In the genomic region with DNA sequence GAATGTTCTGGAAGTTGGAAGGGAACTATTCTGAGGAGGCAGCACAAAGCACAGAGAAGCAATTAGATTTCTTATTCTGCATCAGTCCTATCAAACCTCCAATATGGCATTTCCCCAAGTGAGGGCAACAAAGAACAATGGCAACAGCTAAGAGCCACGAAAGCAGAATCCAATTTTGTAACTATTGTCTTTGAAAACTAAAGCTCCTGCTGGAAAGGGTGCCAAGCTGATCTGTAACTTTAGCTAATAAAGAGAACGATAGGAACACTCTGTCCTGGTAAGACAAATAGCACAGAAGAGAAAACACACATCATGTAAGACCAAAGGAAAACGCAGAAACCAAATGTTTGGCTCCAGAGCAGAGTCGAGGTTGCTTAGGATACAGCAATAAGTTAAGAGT, we compare ENCODE assay signal across 17 cellular contexts.
A peak's percentile ranks its signal among the peaks of the same experiment; 100 is the strongest.
DNase-seq lines count a peak whose midpoint lies in the region; ATAC-seq, FAIRE-seq and TF ChIP-seq lines count a peak whose summit lies in the region.
"Had no signal": no experiment of that assay in that cellular context is flagged by ENCODE, and none has a peak within 500 bp of the region (broad histone marks: within the 10 kb centered on the region; RNA-seq: fewer than 3 reads in every experiment).

No MANE protein-coding gene starts in this region.

- no peaks in the 10 kb centered on the region; the same call in 1 of the 3 replicates for H3K9me3 Mint-ChIP-seq in GM23338
- peaks cover 2 to 14% (median 6%) of the 10 kb centered on the region in 7 donors for H3K9me3 Mint-ChIP-seq in CD14-positive monocyte

- H3K27ac ChIP-seq in substantia nigra (ENCODE audit: low read depth, low read length, poor library complexity, severe bottlenecking), result peak overlapping the region; percentile 68
- no peak overlapping the region for H3K27ac ChIP-seq in GM23338 (ENCODE audit: low read depth)
- H3K27ac ChIP-seq: RWPE1, SJCRH30 had no signal

- no peaks in the 10 kb centered on the region for H3K79me2 ChIP-seq in GM23338 (replicated peaks; ENCODE audit: insufficient read depth)

- peaks cover 7% of the 10 kb centered on the region; the same call in 1 of the 2 replicates for H3K4me1 ChIP-seq in GM23338 (ENCODE audit: insufficient read depth)
- H3K4me1 ChIP-seq: BE2C had no signal

- H2AFZ ChIP-seq in GM23338, result no peak overlapping the region

- H3K9me2 ChIP-seq in GM23338 (ENCODE audit: insufficient read depth), result no peaks in the 10 kb centered on the region

- no peaks in the 10 kb centered on the region for H3F3A ChIP-seq in GM23338 (replicated peaks; ENCODE audit: low read depth)

- intact Hi-C loops in CD14-positive monocyte (cut with micrococcal nuclease), result no loop called here

- ATAC-seq in GM23338 (no peak), GM18907 (IDR thresholded peaks at IDR 0.05; ENCODE audit: unreplicated experiment) (no peak)

- H4K20me1 ChIP-seq in GM23338 (replicated peaks; ENCODE audit: insufficient read depth), result no peaks in the 10 kb centered on the region

- no peak overlapping the region for H3K4me3 Mint-ChIP-seq in GM23338
- no peak overlapping the region for H3K4me3 Mint-ChIP-seq in CD14-positive monocyte

- H3K36me3 ChIP-seq in bronchial epithelial cell (ENCODE audit: control insufficient read depth, insufficient read depth, low read length), result no peaks in the 10 kb centered on the region
- H3K36me3 ChIP-seq in GM23338 (ENCODE audit: insufficient read depth), result no peaks in the 10 kb centered on the region
- H3K36me3 ChIP-seq: BE2C, SJCRH30 had no signal

- H3K36me3 Mint-ChIP-seq in GM23338 (ENCODE audit: low read depth), result no peaks in the 10 kb centered on the region
- peaks cover 16 to 44% of the 10 kb centered on the region in 2 donors for H3K36me3 Mint-ChIP-seq in CD14-positive monocyte

- H3K27ac Mint-ChIP-seq in GM23338, result no peak overlapping the region
- H3K27ac Mint-ChIP-seq in CD14-positive monocyte, result no peak overlapping the region

- no peak for TF ChIP-seq CTCF in bronchial epithelial cell (IDR thresholded peaks at IDR 0.05; ENCODE audit: insufficient read depth, low read length, severe bottlenecking)
- no peak for TF ChIP-seq CTCF in GM23338 (conservative IDR thresholded peaks at IDR 0.05; ENCODE audit: low read depth in 2 of 2)
- no peak for TF ChIP-seq CTCF in CD14-positive monocyte (IDR thresholded peaks at IDR 0.05)

- peak; percentile 18 for FAIRE-seq in bronchial epithelial cell (lab: Jason Lieb, UNC)

- DNase-seq in NCI-H82 (lab: John Stamatoyannopoulos, UW), result peak; percentile 68
- DNase-seq in bronchial epithelial cell (ENCODE audit: low read depth), result no peak
- peak; percentile 55 for DNase-seq in inferior parietal cortex (ENCODE audit: extremely low spot score)
- DNase-seq in substantia nigra (lab: John Stamatoyannopoulos, UW), result peak in 4 of 49 donors; percentile 14 to 36 (median 36)
- DNase-seq in GM23338 (ENCODE audit: low spot score), result no peak
- DNase-seq in HuH-7.5 (ENCODE audit: low spot score), result no peak
- no peak for DNase-seq in CD14-positive monocyte (ENCODE audit: low spot score)
- DNase-seq: BE2C; DMS 273 treated with DMSO at 0.1 percent for 48 hours; H7; Kasumi-1; NCI-H1930; NCI-H510A treated with DMSO at 0.1 percent for 48 hours; NK-92 treated with Interleukin-12 subunit alpha and Interleukin-12 subunit beta, amount 100 ng/mL, for 24 hours; SJCRH30 had no signal

- H3K4me3 ChIP-seq in bronchial epithelial cell (ENCODE audit: low read depth, low read length) (no peak overlapping the region), GM23338 (no peak overlapping the region)
- H3K4me3 ChIP-seq: SJCRH30 had no signal

- H3K27me3 ChIP-seq in bronchial epithelial cell (ENCODE audit: control insufficient read depth, insufficient read depth, low read length), result no peaks in the 10 kb centered on the region
- no peaks in the 10 kb centered on the region for H3K27me3 ChIP-seq in GM23338 (ENCODE audit: insufficient read depth)
- H3K27me3 ChIP-seq: BE2C, SJCRH30 had no signal

- H3K27me3 Mint-ChIP-seq in GM23338 (ENCODE audit: insufficient read depth, low read depth, poor library complexity) (peaks cover 2% of the 10 kb centered on the region), CD14-positive monocyte (ENCODE audit: low read depth in 3 of 3) (no peaks in the 10 kb centered on the region)

- H3K4me2 ChIP-seq in GM23338, result no peak overlapping the region

- H3K4me1 Mint-ChIP-seq in GM23338 (peaks cover 5% of the 10 kb centered on the region), CD14-positive monocyte (peaks cover 19% of the 10 kb centered on the region)

TF ChIP-seq in GM23338, 12 proteins besides CTCF, POLR2A, EP300 and RAD21:
- TF ChIP-seq CREB1 (CRISPR knock-in tag; IDR thresholded peaks at IDR 0.05; ENCODE audit: low read depth) (no peak), EZH2phosphoT487 (IDR thresholded peaks at IDR 0.05; ENCODE audit: unreplicated experiment) (no peak), NANOG (IDR thresholded peaks at IDR 0.05; ENCODE audit: borderline replicate concordance) (no peak)
- TF ChIP-seq, protein P1, sequence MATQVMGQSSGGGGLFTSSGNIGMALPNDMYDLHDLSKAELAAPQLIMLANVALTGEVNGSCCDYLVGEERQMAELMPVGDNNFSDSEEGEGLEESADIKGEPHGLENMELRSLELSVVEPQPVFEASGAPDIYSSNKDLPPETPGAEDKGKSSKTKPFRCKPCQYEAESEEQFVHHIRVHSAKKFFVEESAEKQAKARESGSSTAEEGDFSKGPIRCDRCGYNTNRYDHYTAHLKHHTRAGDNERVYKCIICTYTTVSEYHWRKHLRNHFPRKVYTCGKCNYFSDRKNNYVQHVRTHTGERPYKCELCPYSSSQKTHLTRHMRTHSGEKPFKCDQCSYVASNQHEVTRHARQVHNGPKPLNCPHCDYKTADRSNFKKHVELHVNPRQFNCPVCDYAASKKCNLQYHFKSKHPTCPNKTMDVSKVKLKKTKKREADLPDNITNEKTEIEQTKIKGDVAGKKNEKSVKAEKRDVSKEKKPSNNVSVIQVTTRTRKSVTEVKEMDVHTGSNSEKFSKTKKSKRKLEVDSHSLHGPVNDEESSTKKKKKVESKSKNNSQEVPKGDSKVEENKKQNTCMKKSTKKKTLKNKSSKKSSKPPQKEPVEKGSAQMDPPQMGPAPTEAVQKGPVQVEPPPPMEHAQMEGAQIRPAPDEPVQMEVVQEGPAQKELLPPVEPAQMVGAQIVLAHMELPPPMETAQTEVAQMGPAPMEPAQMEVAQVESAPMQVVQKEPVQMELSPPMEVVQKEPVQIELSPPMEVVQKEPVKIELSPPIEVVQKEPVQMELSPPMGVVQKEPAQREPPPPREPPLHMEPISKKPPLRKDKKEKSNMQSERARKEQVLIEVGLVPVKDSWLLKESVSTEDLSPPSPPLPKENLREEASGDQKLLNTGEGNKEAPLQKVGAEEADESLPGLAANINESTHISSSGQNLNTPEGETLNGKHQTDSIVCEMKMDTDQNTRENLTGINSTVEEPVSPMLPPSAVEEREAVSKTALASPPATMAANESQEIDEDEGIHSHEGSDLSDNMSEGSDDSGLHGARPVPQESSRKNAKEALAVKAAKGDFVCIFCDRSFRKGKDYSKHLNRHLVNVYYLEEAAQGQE (IDR thresholded peaks at IDR 0.05; ENCODE audit: unreplicated experiment), result no peak

Comparison
In these comparisons a context has a peak if more than half of its experiments do, and no peak if none do; other contexts are left out.
1. DNase-seq: peak in NCI-H82 (single experiment) and inferior parietal cortex (single experiment); none in bronchial epithelial cell (single experiment), GM23338 (single experiment), HuH-7.5 (single experiment) and CD14-positive monocyte (single experiment).